ENCODE assay signal across 24 cellular contexts in genomic region chr13:60520902-60521563, GRCh38.
DNase-seq lines count a peak whose midpoint lies in the region; ATAC-seq and TF ChIP-seq lines count a peak whose summit lies in the region.
"Had no signal": no experiment of that assay in that cellular context is flagged by ENCODE, and none has a peak within 500 bp of the region (broad histone marks: within the 10 kb centered on the region; RNA-seq: fewer than 3 reads in every experiment).

No MANE protein-coding gene starts in this region.

- no peak overlapping the region for H4K8ac ChIP-seq in IMR-90 (ENCODE audit: low read depth in 2 of 2, low read length in 2 of 2)

- H3K27ac ChIP-seq in IMR-90 (ENCODE audit: insufficient read depth, low read length) (no peak overlapping the region), right lobe of liver (no peak overlapping the region)
- H3K27ac ChIP-seq: BLaER1 had no signal

- no peak for TF ChIP-seq CTCF in IMR-90 (conservative IDR thresholded peaks at IDR 0.05; ENCODE audit: low read depth, low read length)
- TF ChIP-seq CTCF in right lobe of liver (IDR thresholded peaks at IDR 0.05): no peak

- DNase-seq in IMR-90 (no peak), left lobe of liver (ENCODE audit: low spot score) (no peak), right lobe of liver (no peak)
- DNase-seq in stimulated activated naive CD8-positive, alpha-beta T cell treated with anti-CD3 and anti-CD28 coated beads, Interleukin-15, amount 100 ng/mL, for 72 hours: no peak
- no peak for DNase-seq in activated T-cell treated with anti-CD3 and anti-CD28 coated beads, Interleukin-2, amount 50 U/mL, for 4 hours
- DNase-seq: 8988T; ACHN; BE2C; C1 segment of cervical spinal cord; CD4-positive, alpha-beta memory T cell; CD4-positive, CD25-positive, alpha-beta regulatory T cell; CD8-positive, alpha-beta memory T cell; COR-L47; DMS 273 treated with DMSO at 0.1 percent for 48 hours; DMS153; DMS53; DMS79; DND-41; EL; GDM1 had no signal

- H3K27me3 ChIP-seq in IMR-90 (ENCODE audit: control insufficient read depth, insufficient read depth, low read length) (no peaks in the 10 kb centered on the region), right lobe of liver (no peaks in the 10 kb centered on the region)
- H3K27me3 ChIP-seq: BE2C, BLaER1 had no signal

- ATAC-seq in IMR-90 (ENCODE audit: low read depth) (no peak), left lobe of liver (peak; percentile 85), right lobe of liver (peak; percentile 70 to 90 (median 84)), HG03108 (IDR thresholded peaks at IDR 0.05; ENCODE audit: unreplicated experiment) (no peak)
- no peak for ATAC-seq in stimulated activated naive CD8-positive, alpha-beta T cell treated with anti-CD3 and anti-CD28 coated beads, Interleukin-15, amount 100 ng/mL, for 72 hours
- no peak for ATAC-seq in activated T-cell treated with anti-CD3 and anti-CD28 coated beads, Interleukin-2, amount 50 U/mL, for 4 hours
- ATAC-seq: GM12878 had no signal

- H3K56ac ChIP-seq in IMR-90 (ENCODE audit: extremely low read depth, insufficient read depth, low read length): no peak overlapping the region

- H2BK120ac ChIP-seq in IMR-90 (ENCODE audit: low read depth, low read length): no peak overlapping the region

- no peak overlapping the region for H2BK15ac ChIP-seq in IMR-90 (ENCODE audit: low read depth, low read length)

- no peak overlapping the region for H3K4me3 Mint-ChIP-seq in stimulated activated naive CD8-positive, alpha-beta T cell treated with anti-CD3 and anti-CD28 coated beads, Interleukin-15, amount 100 ng/mL, for 72 hours
- H3K4me3 Mint-ChIP-seq in activated T-cell treated with anti-CD3 and anti-CD28 coated beads, Interleukin-2, amount 50 U/mL, for 4 hours: no peak overlapping the region
- H3K4me3 Mint-ChIP-seq: CD14-positive monocyte; CD4-positive, alpha-beta memory T cell; CD4-positive, CD25-positive, alpha-beta regulatory T cell; CD8-positive, alpha-beta memory T cell had no signal

- no peaks in the 10 kb centered on the region for H3K9me1 ChIP-seq in IMR-90 (ENCODE audit: insufficient read depth, low read length)

- intact Hi-C loops in IMR-90 (cut with micrococcal nuclease) (no loop called here), right lobe of liver (cut with DNase I) (no loop called here)

- H4K5ac ChIP-seq in IMR-90 (ENCODE audit: low read depth, low read length): no peak overlapping the region

- no peaks in the 10 kb centered on the region for H3K9me3 Mint-ChIP-seq in stimulated activated naive CD8-positive, alpha-beta T cell treated with anti-CD3 and anti-CD28 coated beads, Interleukin-15, amount 100 ng/mL, for 72 hours
- no peaks in the 10 kb centered on the region for H3K9me3 Mint-ChIP-seq in activated T-cell treated with anti-CD3 and anti-CD28 coated beads, Interleukin-2, amount 50 U/mL, for 4 hours
- H3K9me3 Mint-ChIP-seq: CD14-positive monocyte; CD4-positive, alpha-beta memory T cell; CD4-positive, CD25-positive, alpha-beta regulatory T cell; CD8-positive, alpha-beta memory T cell had no signal

- no peaks in the 10 kb centered on the region for H3K4me1 Mint-ChIP-seq in stimulated activated naive CD8-positive, alpha-beta T cell treated with anti-CD3 and anti-CD28 coated beads, Interleukin-15, amount 100 ng/mL, for 72 hours
- no peaks in the 10 kb centered on the region for H3K4me1 Mint-ChIP-seq in activated T-cell treated with anti-CD3 and anti-CD28 coated beads, Interleukin-2, amount 50 U/mL, for 4 hours (ENCODE audit: low read depth)
- H3K4me1 Mint-ChIP-seq: CD14-positive monocyte; CD4-positive, alpha-beta memory T cell; CD8-positive, alpha-beta memory T cell had no signal

- no peaks in the 10 kb centered on the region for H3K79me1 ChIP-seq in IMR-90 (ENCODE audit: low read depth in 1 of 2, low read length in 2 of 2)

- no peaks in the 10 kb centered on the region for H4K20me1 ChIP-seq in IMR-90 (ENCODE audit: insufficient read depth, low read length)
- H4K20me1 ChIP-seq: BLaER1 had no signal

- no peak overlapping the region for H2AK9ac ChIP-seq in IMR-90 (replicated peaks; ENCODE audit: low read depth, low read length, poor library complexity)

- POLR2A ChIA-PET in IMR-90 (lab: Charles Lee; ENCODE audit: unreplicated experiment): no interaction called here

- H3K4ac ChIP-seq in IMR-90 (ENCODE audit: low read depth, low read length): no peak overlapping the region

- in situ Hi-C loops in IMR-90 (cut with MboI; ENCODE audit: low sequenced_read_pairs): no loop called here

- WGBS in IMR-90 (ENCODE audit: extremely low coverage in 2 of 2, insufficient read length in 1 of 2), 2 experiments: no CpG with 5 or more reads among the region's 3 CpGs
- WGBS in right lobe of liver (ENCODE audit: insufficient coverage, low coverage, low lambda C conversion rate, missing lambda C conversion rate): 46% methylated on average over 3 of the region's 3 CpGs

- H3K9me3 ChIP-seq in IMR-90 (ENCODE audit: control insufficient read depth, insufficient read depth, low read length) (no peaks in the 10 kb centered on the region), right lobe of liver (no peaks in the 10 kb centered on the region)
- H3K9me3 ChIP-seq: BE2C, BLaER1 had no signal

- no peak overlapping the region for H3K27ac Mint-ChIP-seq in stimulated activated naive CD8-positive, alpha-beta T cell treated with anti-CD3 and anti-CD28 coated beads, Interleukin-15, amount 100 ng/mL, for 72 hours
- H3K27ac Mint-ChIP-seq: CD14-positive monocyte had no signal

- H3K27me3 Mint-ChIP-seq in stimulated activated naive CD8-positive, alpha-beta T cell treated with anti-CD3 and anti-CD28 coated beads, Interleukin-15, amount 100 ng/mL, for 72 hours: no peaks in the 10 kb centered on the region
- no peaks in the 10 kb centered on the region for H3K27me3 Mint-ChIP-seq in activated T-cell treated with anti-CD3 and anti-CD28 coated beads, Interleukin-2, amount 50 U/mL, for 4 hours (ENCODE audit: low read depth)
- H3K27me3 Mint-ChIP-seq: CD4-positive, alpha-beta memory T cell; CD4-positive, CD25-positive, alpha-beta regulatory T cell; CD8-positive, alpha-beta memory T cell had no signal

- no peak overlapping the region for H2AFZ ChIP-seq in IMR-90 (replicated peaks; ENCODE audit: low read length, poor library complexity)

- no peak for TF ChIP-seq RAD21 in IMR-90 (IDR thresholded peaks at IDR 0.05; ENCODE audit: low read length)

- 0 out of 2 replicates have a peak, but pooled peaks cover 1% of the 10 kb centered on the region for H3K36me3 ChIP-seq in IMR-90 (ENCODE audit: control insufficient read depth, insufficient read depth, low read length)
- no peaks in the 10 kb centered on the region for H3K36me3 ChIP-seq in right lobe of liver
- H3K36me3 ChIP-seq: BE2C had no signal

- no peaks in the 10 kb centered on the region for H3K4me1 ChIP-seq in IMR-90 (ENCODE audit: control insufficient read depth, insufficient read depth, low read length)
- H3K4me1 ChIP-seq in right lobe of liver: peaks cover 0 to 7% (median 0%) of the 10 kb centered on the region in 4 donors
- H3K4me1 ChIP-seq: BE2C, BLaER1 had no signal

- H3K18ac ChIP-seq in IMR-90 (ENCODE audit: low read depth, low read length): no peak overlapping the region

- no peak overlapping the region for H4K91ac ChIP-seq in IMR-90 (ENCODE audit: insufficient read depth, low read depth, low read length)

- H3K4me2 ChIP-seq in IMR-90 (ENCODE audit: low read depth, low read length): no peak overlapping the region
- H3K4me2 ChIP-seq: BLaER1 had no signal

- BruUV-seq in IMR-90 (replicated peaks; lab: Mats Ljungman, UMichigan): no TSS peak

- TF ChIP-seq POLR2A in IMR-90 (IDR thresholded peaks at IDR 0.05; ENCODE audit: low read depth, low read length) (no peak), right lobe of liver (IDR thresholded peaks at IDR 0.05) (no peak)

- no peak overlapping the region for H2BK5ac ChIP-seq in IMR-90 (ENCODE audit: low read depth, low read length, poor library complexity, severe bottlenecking)

- H2BK20ac ChIP-seq in IMR-90 (ENCODE audit: low read depth, low read length): no peak overlapping the region

- no peak overlapping the region for H3K9ac ChIP-seq in IMR-90 (ENCODE audit: low read depth, low read length)
- H3K9ac ChIP-seq: BLaER1 had no signal

- no peak overlapping the region for H2AK5ac ChIP-seq in IMR-90 (ENCODE audit: low read depth, low read length)

- dilution Hi-C loops in IMR-90 (cut with HindIII; ENCODE audit: low sequenced_read_pairs, unreplicated experiment): no loop called here

- H3K14ac ChIP-seq in IMR-90 (replicated peaks; ENCODE audit: low read depth, low read length): no peak overlapping the region

- CTCF ChIA-PET in IMR-90 (lab: Yijun Ruan, JAX): no interaction called here

- no peak overlapping the region for H3K23ac ChIP-seq in IMR-90 (ENCODE audit: low read depth, low read length)

- H3K36me3 Mint-ChIP-seq in activated T-cell treated with anti-CD3 and anti-CD28 coated beads, Interleukin-2, amount 50 U/mL, for 4 hours (ENCODE audit: insufficient read depth): peaks cover 14% of the 10 kb centered on the region

- no peak overlapping the region for H3K4me3 ChIP-seq in IMR-90 (ENCODE audit: insufficient read depth, low read depth, low read length)
- no peak overlapping the region for H3K4me3 ChIP-seq in right lobe of liver
- H3K4me3 ChIP-seq: BLaER1, GM12878 had no signal

TF ChIP-seq in IMR-90, 13 proteins besides CTCF, POLR2A, EP300 and RAD21:
- TF ChIP-seq SMC3 (IDR thresholded peaks at IDR 0.05; ENCODE audit: low read depth, low read length) (no peak), FOS (IDR thresholded peaks at IDR 0.05; ENCODE audit: low read depth, low read length) (no peak), CEBPB (IDR thresholded peaks at IDR 0.05; ENCODE audit: low read depth, low read length) (peak; percentile 72; the same call in 1 of the 2 replicates)
TF ChIP-seq in IMR-90: peak in this region for 1.

Comparison
In these comparisons a context has a peak if more than half of its experiments do, and no peak if none do; other contexts are left out.
1. ATAC-seq: peak in left lobe of liver (single experiment) and right lobe of liver (4 of 4); none in IMR-90 (single experiment), stimulated activated naive CD8-positive, alpha-beta T cell treated with anti-CD3 and anti-CD28 coated beads, Interleukin-15, amount 100 ng/mL, for 72 hours (single experiment), activated T-cell treated with anti-CD3 and anti-CD28 coated beads, Interleukin-2, amount 50 U/mL, for 4 hours (0 of 2) and HG03108 (single experiment).